12 cellular contexts compared by ENCODE assay signal in genomic region chr7:70178787-70179186, GRCh38.
DNase-seq lines count a peak whose midpoint lies in the region; ATAC-seq and TF ChIP-seq lines count a peak whose summit lies in the region.
"Had no signal": no experiment of that assay in that cellular context is flagged by ENCODE, and none has a peak within 500 bp of the region (broad histone marks: within the 10 kb centered on the region; RNA-seq: fewer than 3 reads in every experiment).

No MANE protein-coding gene starts in this region.

- no peaks in the 10 kb centered on the region for H3K27me3 ChIP-seq in hepatocyte

- no peak overlapping the region for H3K4me3 ChIP-seq in hepatocyte
- H3K4me3 ChIP-seq: psoas muscle had no signal

- no peak overlapping the region for H2AFZ ChIP-seq in hepatocyte

- H3K36me3 ChIP-seq in hepatocyte (replicated peaks; ENCODE audit: insufficient read depth, low read depth) = no peaks in the 10 kb centered on the region

- 72% methylated on average over 2 of the region's 2 CpGs for WGBS in hepatocyte (ENCODE audit: low lambda C conversion rate, missing lambda C conversion rate)

- no peak for TF ChIP-seq CTCF in hepatocyte (IDR thresholded peaks at IDR 0.05; ENCODE audit: poor library complexity)

- no peaks in the 10 kb centered on the region for H4K20me1 ChIP-seq in hepatocyte (ENCODE audit: insufficient read depth, poor library complexity, severe bottlenecking)

- H3K9me3 ChIP-seq in hepatocyte (ENCODE audit: low read depth) = no peaks in the 10 kb centered on the region
- H3K9me3 ChIP-seq: psoas muscle had no signal

- H3K79me2 ChIP-seq in hepatocyte = no peaks in the 10 kb centered on the region

- no peak overlapping the region for H3K4me2 ChIP-seq in hepatocyte

- no peaks in the 10 kb centered on the region for H3K9me2 ChIP-seq in hepatocyte (replicated peaks; ENCODE audit: insufficient read depth)

- ATAC-seq in GM21515 (IDR thresholded peaks at IDR 0.05; ENCODE audit: unreplicated experiment) (no peak), GM19328 (IDR thresholded peaks at IDR 0.05; ENCODE audit: unreplicated experiment) (no peak)
- ATAC-seq: activated CD8-positive, alpha-beta T cell treated with anti-CD3 and anti-CD28 coated beads for 36 hours; psoas muscle had no signal

- no peaks in the 10 kb centered on the region for H3K4me1 ChIP-seq in hepatocyte (ENCODE audit: insufficient read depth)
- H3K4me1 ChIP-seq: psoas muscle had no signal

- no peak overlapping the region for H3K27ac ChIP-seq in hepatocyte
- H3K27ac ChIP-seq: HL-60, psoas muscle had no signal

- DNase-seq in DMS153 (lab: John Stamatoyannopoulos, UW) (peak; percentile 58), DMS153 treated with DMSO at 0.1 percent for 48 hours (lab: John Stamatoyannopoulos, UW; ENCODE audit: unreplicated experiment) (no peak), RKO (ENCODE audit: low spot score) (peak; percentile 5), hepatocyte (ENCODE audit: low spot score) (peak; percentile 37), stromal cell of bone marrow (ENCODE audit: low read depth) (peak; percentile 65)
- DNase-seq in activated CD4-positive, alpha-beta T cell treated with anti-CD3 and anti-CD28 coated beads for 48 hours = no peak
- DNase-seq: activated CD8-positive, alpha-beta T cell treated with anti-CD3 and anti-CD28 coated beads for 36 hours; activated naive CD8-positive, alpha-beta T cell treated with anti-CD3 and anti-CD28 coated beads for 36 hours; psoas muscle had no signal

Comparison
In these comparisons a context has a peak if more than half of its experiments do, and no peak if none do; other contexts are left out.
1. DNase-seq: peak in DMS153 (single experiment), RKO (single experiment), hepatocyte (single experiment) and stromal cell of bone marrow (single experiment); none in DMS153 treated with DMSO at 0.1 percent for 48 hours (single experiment) and activated CD4-positive, alpha-beta T cell treated with anti-CD3 and anti-CD28 coated beads for 48 hours (single experiment).